Comparison of ENCODE assay signal across 1 cellular context in genomic region chr4:123505457-123506310, GRCh38.
TF ChIP-seq lines count a peak whose summit lies in the region.

No MANE protein-coding gene starts in this region.

TF ChIP-seq in HEK293, 187 proteins besides CTCF, POLR2A, EP300 and RAD21 (continued from another document):
- peak; percentile 67; the same call in 1 of the 2 replicates for TF ChIP-seq ZNF692 (tag by site-specific recombination; IDR thresholded peaks at IDR 0.05)
- TF ChIP-seq, protein P1, sequence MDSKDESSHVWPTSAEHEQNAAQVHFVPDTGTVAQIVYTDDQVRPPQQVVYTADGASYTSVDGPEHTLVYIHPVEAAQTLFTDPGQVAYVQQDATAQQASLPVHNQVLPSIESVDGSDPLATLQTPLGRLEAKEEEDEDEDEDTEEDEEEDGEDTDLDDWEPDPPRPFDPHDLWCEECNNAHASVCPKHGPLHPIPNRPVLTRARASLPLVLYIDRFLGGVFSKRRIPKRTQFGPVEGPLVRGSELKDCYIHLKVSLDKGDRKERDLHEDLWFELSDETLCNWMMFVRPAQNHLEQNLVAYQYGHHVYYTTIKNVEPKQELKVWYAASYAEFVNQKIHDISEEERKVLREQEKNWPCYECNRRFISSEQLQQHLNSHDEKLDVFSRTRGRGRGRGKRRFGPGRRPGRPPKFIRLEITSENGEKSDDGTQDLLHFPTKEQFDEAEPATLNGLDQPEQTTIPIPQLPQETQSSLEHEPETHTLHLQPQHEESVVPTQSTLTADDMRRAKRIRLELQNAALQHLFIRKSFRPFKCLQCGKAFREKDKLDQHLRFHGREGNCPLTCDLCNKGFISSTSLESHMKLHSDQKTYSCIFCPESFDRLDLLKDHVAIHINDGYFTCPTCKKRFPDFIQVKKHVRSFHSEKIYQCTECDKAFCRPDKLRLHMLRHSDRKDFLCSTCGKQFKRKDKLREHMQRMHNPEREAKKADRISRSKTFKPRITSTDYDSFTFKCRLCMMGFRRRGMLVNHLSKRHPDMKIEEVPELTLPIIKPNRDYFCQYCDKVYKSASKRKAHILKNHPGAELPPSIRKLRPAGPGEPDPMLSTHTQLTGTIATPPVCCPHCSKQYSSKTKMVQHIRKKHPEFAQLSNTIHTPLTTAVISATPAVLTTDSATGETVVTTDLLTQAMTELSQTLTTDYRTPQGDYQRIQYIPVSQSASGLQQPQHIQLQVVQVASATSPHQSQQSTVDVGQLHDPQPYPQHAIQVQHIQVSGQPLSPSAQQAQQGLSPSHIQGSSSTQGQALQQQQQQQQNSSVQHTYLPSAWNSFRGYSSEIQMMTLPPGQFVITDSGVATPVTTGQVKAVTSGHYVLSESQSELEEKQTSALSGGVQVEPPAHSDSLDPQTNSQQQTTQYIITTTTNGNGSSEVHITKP (tag by site-specific recombination; IDR thresholded peaks at IDR 0.05) = peak; percentile 97
- TF ChIP-seq ZBTB8A (tag by site-specific recombination; IDR thresholded peaks at IDR 0.05) = peak; percentile 47; the same call in 1 of the 2 replicates
- TF ChIP-seq ZNF155 (tag by site-specific recombination; IDR thresholded peaks at IDR 0.05) = no peak
- TF ChIP-seq GFI1B (tag by site-specific recombination; IDR thresholded peaks at IDR 0.05) = no peak
- TF ChIP-seq, protein P2, sequence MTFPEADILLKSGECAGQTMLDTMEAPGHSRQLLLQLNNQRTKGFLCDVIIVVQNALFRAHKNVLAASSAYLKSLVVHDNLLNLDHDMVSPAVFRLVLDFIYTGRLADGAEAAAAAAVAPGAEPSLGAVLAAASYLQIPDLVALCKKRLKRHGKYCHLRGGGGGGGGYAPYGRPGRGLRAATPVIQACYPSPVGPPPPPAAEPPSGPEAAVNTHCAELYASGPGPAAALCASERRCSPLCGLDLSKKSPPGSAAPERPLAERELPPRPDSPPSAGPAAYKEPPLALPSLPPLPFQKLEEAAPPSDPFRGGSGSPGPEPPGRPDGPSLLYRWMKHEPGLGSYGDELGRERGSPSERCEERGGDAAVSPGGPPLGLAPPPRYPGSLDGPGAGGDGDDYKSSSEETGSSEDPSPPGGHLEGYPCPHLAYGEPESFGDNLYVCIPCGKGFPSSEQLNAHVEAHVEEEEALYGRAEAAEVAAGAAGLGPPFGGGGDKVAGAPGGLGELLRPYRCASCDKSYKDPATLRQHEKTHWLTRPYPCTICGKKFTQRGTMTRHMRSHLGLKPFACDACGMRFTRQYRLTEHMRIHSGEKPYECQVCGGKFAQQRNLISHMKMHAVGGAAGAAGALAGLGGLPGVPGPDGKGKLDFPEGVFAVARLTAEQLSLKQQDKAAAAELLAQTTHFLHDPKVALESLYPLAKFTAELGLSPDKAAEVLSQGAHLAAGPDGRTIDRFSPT (tag by site-specific recombination; IDR thresholded peaks at IDR 0.05) = no peak
- TF ChIP-seq ZNF10 (tag by site-specific recombination; IDR thresholded peaks at IDR 0.05) = peak; percentile 25; the same call in 1 of the 2 replicates
- TF ChIP-seq, protein P3, sequence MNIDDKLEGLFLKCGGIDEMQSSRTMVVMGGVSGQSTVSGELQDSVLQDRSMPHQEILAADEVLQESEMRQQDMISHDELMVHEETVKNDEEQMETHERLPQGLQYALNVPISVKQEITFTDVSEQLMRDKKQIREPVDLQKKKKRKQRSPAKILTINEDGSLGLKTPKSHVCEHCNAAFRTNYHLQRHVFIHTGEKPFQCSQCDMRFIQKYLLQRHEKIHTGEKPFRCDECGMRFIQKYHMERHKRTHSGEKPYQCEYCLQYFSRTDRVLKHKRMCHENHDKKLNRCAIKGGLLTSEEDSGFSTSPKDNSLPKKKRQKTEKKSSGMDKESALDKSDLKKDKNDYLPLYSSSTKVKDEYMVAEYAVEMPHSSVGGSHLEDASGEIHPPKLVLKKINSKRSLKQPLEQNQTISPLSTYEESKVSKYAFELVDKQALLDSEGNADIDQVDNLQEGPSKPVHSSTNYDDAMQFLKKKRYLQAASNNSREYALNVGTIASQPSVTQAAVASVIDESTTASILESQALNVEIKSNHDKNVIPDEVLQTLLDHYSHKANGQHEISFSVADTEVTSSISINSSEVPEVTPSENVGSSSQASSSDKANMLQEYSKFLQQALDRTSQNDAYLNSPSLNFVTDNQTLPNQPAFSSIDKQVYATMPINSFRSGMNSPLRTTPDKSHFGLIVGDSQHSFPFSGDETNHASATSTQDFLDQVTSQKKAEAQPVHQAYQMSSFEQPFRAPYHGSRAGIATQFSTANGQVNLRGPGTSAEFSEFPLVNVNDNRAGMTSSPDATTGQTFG (tag by site-specific recombination; IDR thresholded peaks at IDR 0.05; ENCODE audit: borderline replicate concordance) = no peak
- TF ChIP-seq, protein P4, sequence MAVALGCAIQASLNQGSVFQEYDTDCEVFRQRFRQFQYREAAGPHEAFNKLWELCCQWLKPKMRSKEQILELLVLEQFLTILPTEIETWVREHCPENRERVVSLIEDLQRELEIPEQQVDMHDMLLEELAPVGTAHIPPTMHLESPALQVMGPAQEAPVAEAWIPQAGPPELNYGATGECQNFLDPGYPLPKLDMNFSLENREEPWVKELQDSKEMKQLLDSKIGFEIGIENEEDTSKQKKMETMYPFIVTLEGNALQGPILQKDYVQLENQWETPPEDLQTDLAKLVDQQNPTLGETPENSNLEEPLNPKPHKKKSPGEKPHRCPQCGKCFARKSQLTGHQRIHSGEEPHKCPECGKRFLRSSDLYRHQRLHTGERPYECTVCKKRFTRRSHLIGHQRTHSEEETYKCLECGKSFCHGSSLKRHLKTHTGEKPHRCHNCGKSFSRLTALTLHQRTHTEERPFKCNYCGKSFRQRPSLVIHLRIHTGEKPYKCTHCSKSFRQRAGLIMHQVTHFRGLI (tag by site-specific recombination; IDR thresholded peaks at IDR 0.05) = no peak
- no peak for TF ChIP-seq ZNF404 (tag by site-specific recombination; IDR thresholded peaks at IDR 0.05)
- peak; percentile 65; the same call in 1 of the 2 replicates for TF ChIP-seq ZNF600 (tag by site-specific recombination; IDR thresholded peaks at IDR 0.05)
- TF ChIP-seq, protein P5, sequence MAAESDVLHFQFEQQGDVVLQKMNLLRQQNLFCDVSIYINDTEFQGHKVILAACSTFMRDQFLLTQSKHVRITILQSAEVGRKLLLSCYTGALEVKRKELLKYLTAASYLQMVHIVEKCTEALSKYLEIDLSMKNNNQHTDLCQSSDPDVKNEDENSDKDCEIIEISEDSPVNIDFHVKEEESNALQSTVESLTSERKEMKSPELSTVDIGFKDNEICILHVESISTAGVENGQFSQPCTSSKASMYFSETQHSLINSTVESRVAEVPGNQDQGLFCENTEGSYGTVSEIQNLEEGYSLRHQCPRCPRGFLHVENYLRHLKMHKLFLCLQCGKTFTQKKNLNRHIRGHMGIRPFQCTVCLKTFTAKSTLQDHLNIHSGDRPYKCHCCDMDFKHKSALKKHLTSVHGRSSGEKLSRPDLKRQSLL (tag by site-specific recombination; IDR thresholded peaks at IDR 0.05) = no peak
- no peak for TF ChIP-seq ZNF596 (tag by site-specific recombination; IDR thresholded peaks at IDR 0.05)
- TF ChIP-seq KLF7 (tag by site-specific recombination; IDR thresholded peaks at IDR 0.05; ENCODE audit: borderline replicate concordance) = no peak
- no peak for TF ChIP-seq ZEB2 (tag by site-specific recombination; IDR thresholded peaks at IDR 0.05)
- TF ChIP-seq TRIM28 (IDR thresholded peaks at IDR 0.05; ENCODE audit: borderline replicate concordance, low read length) = peak; percentile 67; the same call in 1 of the 2 replicates
- no peak for TF ChIP-seq ZNF548 (tag by site-specific recombination; IDR thresholded peaks at IDR 0.05)
- TF ChIP-seq, protein P6, sequence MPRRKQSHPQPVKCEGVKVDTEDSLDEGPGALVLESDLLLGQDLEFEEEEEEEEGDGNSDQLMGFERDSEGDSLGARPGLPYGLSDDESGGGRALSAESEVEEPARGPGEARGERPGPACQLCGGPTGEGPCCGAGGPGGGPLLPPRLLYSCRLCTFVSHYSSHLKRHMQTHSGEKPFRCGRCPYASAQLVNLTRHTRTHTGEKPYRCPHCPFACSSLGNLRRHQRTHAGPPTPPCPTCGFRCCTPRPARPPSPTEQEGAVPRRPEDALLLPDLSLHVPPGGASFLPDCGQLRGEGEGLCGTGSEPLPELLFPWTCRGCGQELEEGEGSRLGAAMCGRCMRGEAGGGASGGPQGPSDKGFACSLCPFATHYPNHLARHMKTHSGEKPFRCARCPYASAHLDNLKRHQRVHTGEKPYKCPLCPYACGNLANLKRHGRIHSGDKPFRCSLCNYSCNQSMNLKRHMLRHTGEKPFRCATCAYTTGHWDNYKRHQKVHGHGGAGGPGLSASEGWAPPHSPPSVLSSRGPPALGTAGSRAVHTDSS (tag by site-specific recombination; IDR thresholded peaks at IDR 0.05) = peak; percentile 80
- TF ChIP-seq GLIS2 (tag by site-specific recombination; IDR thresholded peaks at IDR 0.05) = no peak
- no peak for TF ChIP-seq ZNF292 (tag by site-specific recombination; IDR thresholded peaks at IDR 0.05; ENCODE audit: borderline replicate concordance, low read depth)
- no peak for TF ChIP-seq ZNF112 (tag by site-specific recombination; IDR thresholded peaks at IDR 0.05)
- no peak for TF ChIP-seq ZFP3 (tag by site-specific recombination; IDR thresholded peaks at IDR 0.05; ENCODE audit: low read depth)
- TF ChIP-seq YY1 (tag by site-specific recombination; IDR thresholded peaks at IDR 0.05) = peak; percentile 73
- TF ChIP-seq ZBTB17 (tag by site-specific recombination; IDR thresholded peaks at IDR 0.05) = peak; percentile 87
- no peak for TF ChIP-seq WT1 (tag by site-specific recombination; IDR thresholded peaks at IDR 0.05)
- no peak for TF ChIP-seq ZFP37 (tag by site-specific recombination; IDR thresholded peaks at IDR 0.05)
